Comparison of ENCODE assay signal across 10 cellular contexts in genomic region chrX:3345281-3346081, GRCh38. TPM values are rescaled to one million over a fixed set of nuclear protein-coding genes. Genes with fewer than 3 reads are reported as not detected.
DNase-seq lines count a peak whose midpoint lies in the region; FAIRE-seq and TF ChIP-seq lines count a peak whose summit lies in the region.
"Had no signal": no experiment of that assay in that cellular context is flagged by ENCODE, and none has a peak within 500 bp of the region (broad histone marks: within the 10 kb centered on the region; RNA-seq: fewer than 3 reads in every experiment).

No MANE protein-coding gene starts in this region.

- peak overlapping the region; percentile 33 to 83 (median 77) for H3K27ac ChIP-seq in esophagus squamous epithelium
- H3K27ac ChIP-seq: A549 had no signal

- H3K9me3 ChIP-seq in esophagus squamous epithelium (no peaks in the 10 kb centered on the region), mucosa of stomach (ENCODE audit: control insufficient read depth, low read length) (no peaks in the 10 kb centered on the region)
- H3K9me3 ChIP-seq: A549 had no signal

- peak overlapping the region; percentile 34 for H3K9ac ChIP-seq in mucosa of stomach (ENCODE audit: low read length)

- intact Hi-C loops in esophagus squamous epithelium (cut with DNase I): no loop called here

- peak; percentile 1 for DNase-seq in NCI-H345 (lab: John Stamatoyannopoulos, UW)
- DNase-seq in NCI-H345 treated with DMSO at 0.1 percent for 48 hours (lab: John Stamatoyannopoulos, UW; ENCODE audit: unreplicated experiment): no peak
- DNase-seq in esophagus squamous epithelium (lab: John Stamatoyannopoulos, UW): no peak
- DNase-seq in urothelium cell line (ENCODE audit: low spot score): peak; percentile 30
- DNase-seq in NCI-H82 treated with DMSO at 0.1 percent for 48 hours (lab: John Stamatoyannopoulos, UW; ENCODE audit: unreplicated experiment): no peak
- no peak for DNase-seq in cerebellum (ENCODE audit: low spot score)
- DNase-seq in hepatic stellate cell (ENCODE audit: low spot score): no peak
- DNase-seq: left colon had no signal

- TF ChIP-seq CTCF in esophagus squamous epithelium (IDR thresholded peaks at IDR 0.05): no peak

- H3K27me3 ChIP-seq in esophagus squamous epithelium: peaks cover 0 to 16% (median 6%) of the 10 kb centered on the region in 4 donors
- peaks cover 9% of the 10 kb centered on the region for H3K27me3 ChIP-seq in mucosa of stomach (ENCODE audit: control insufficient read depth, insufficient read depth, low read length)

- FAIRE-seq in urothelium cell line (lab: Jason Lieb, UNC): no peak
- FAIRE-seq: A549 had no signal

- WGBS in esophagus squamous epithelium, 2 donors: 11% methylated on average over 16 of the region's 62 CpGs; no CpG with 5 or more reads in 1 of the 2 donors

- peak overlapping the region; percentile 40 to 61 (median 53) for H3K4me3 ChIP-seq in esophagus squamous epithelium
- no peak overlapping the region for H3K4me3 ChIP-seq in mucosa of stomach (ENCODE audit: low read length)
- H3K4me3 ChIP-seq: A549 had no signal

- H3K36me3 ChIP-seq in esophagus squamous epithelium (no peaks in the 10 kb centered on the region), mucosa of stomach (ENCODE audit: control insufficient read depth, insufficient read depth, low read length) (no peaks in the 10 kb centered on the region)

- H3K4me1 ChIP-seq in esophagus squamous epithelium (peaks cover 7 to 21% (median 9%) of the 10 kb centered on the region in 3 donors), mucosa of stomach (ENCODE audit: control insufficient read depth, insufficient read depth, low read length) (no peaks in the 10 kb centered on the region)
- H3K4me1 ChIP-seq: A549 had no signal

- TF ChIP-seq POLR2A in esophagus squamous epithelium (IDR thresholded peaks at IDR 0.05): no peak

RNA-seq across cellular contexts. Expression of gene MXRA5, which starts 1.0 kb away (rescaled TPM):
- total RNA-seq in esophagus squamous epithelium (1 to 10 TPM; 4.3 to 9.9 (median 6.4) TPM), cerebellum (6.7 TPM)

Comparison
In these comparisons a context has a peak if more than half of its experiments do, and no peak if none do; other contexts are left out.
1. DNase-seq: peak in NCI-H345 (single experiment) and urothelium cell line (single experiment); none in NCI-H345 treated with DMSO at 0.1 percent for 48 hours (single experiment), esophagus squamous epithelium (single experiment), NCI-H82 treated with DMSO at 0.1 percent for 48 hours (single experiment), cerebellum (single experiment) and hepatic stellate cell (single experiment).